ENCODE assay signal across 23 cellular contexts in genomic region chr11:130728185-130729160, GRCh38.
DNase-seq lines count a peak whose midpoint lies in the region; ATAC-seq and TF ChIP-seq lines count a peak whose summit lies in the region.
"Had no signal": no experiment of that assay in that cellular context is flagged by ENCODE, and none has a peak within 500 bp of the region (broad histone marks: within the 10 kb centered on the region; RNA-seq: fewer than 3 reads in every experiment).

No MANE protein-coding gene starts in this region.

- H3K27ac Mint-ChIP-seq in MCF 10A (ENCODE audit: low read depth, unreplicated experiment) (no peak overlapping the region), nephron (peak overlapping the region; percentile 45 to 66 (median 55))
- H3K27ac Mint-ChIP-seq: activated naive CD8-positive, alpha-beta T cell treated with anti-CD3 and anti-CD28 coated beads, Interleukin-2, amount 50 U/mL, for 24 hours; activated T-cell treated with anti-CD3 and anti-CD28 coated beads, Interleukin-2, amount 50 U/mL, for 24 hours; H9; naive thymus-derived CD8-positive, alpha-beta T cell; stimulated activated effector memory CD8-positive, alpha-beta T cell treated with anti-CD3 and anti-CD28 coated beads, Interleukin-12 subunit alpha, Interleukin-12 subunit beta, amount 100 ng/mL, for 72 hours had no signal

- intact Hi-C loops in MCF 10A (cut with micrococcal nuclease) = no loop called here
- intact Hi-C loops in left colon (cut with DNase I, micrococcal nuclease) = no loop called here

- TF ChIP-seq CTCF in MCF 10A (IDR thresholded peaks at IDR 0.05; ENCODE audit: unreplicated experiment) = no peak
- TF ChIP-seq CTCF in nephron (IDR thresholded peaks at IDR 0.05; ENCODE audit: unreplicated experiment in 3 of 3) = no peak

- DNase-seq in DMS79 treated with DMSO at 0.1 percent for 48 hours (lab: John Stamatoyannopoulos, UW) = peak; percentile 49
- DNase-seq in NCI-H1105 treated with DMSO at 0.1 percent for 48 hours (lab: John Stamatoyannopoulos, UW) = peak; percentile 90
- DNase-seq in MCF 10A (ENCODE audit: unreplicated experiment) = peak; percentile 29
- no peak for DNase-seq in left colon
- DNase-seq in retina = no peak
- DNase-seq in left lobe of liver (ENCODE audit: low spot score) = no peak
- DNase-seq: activated CD4-positive, alpha-beta T cell treated with anti-CD3 and anti-CD28 coated beads for 48 hours; activated gamma-delta T cell; activated naive CD8-positive, alpha-beta T cell treated with anti-CD3 and anti-CD28 coated beads, Interleukin-2, amount 50 U/mL, for 24 hours; activated T-cell treated with anti-CD3 and anti-CD28 coated beads, Interleukin-2, amount 50 U/mL, for 24 hours; DND-41; H9; left lung; midbrain; naive thymus-derived CD8-positive, alpha-beta T cell; NCI-H146; NCI-H524 treated with DMSO at 0.1 percent for 48 hours; SK-N-SH; stimulated activated CD4-positive, alpha-beta T cell treated with anti-CD3 and anti-CD28 coated beads, Interleukin-4, amount 100 ng/mL, for 24 hours; substantia nigra; upper lobe of left lung had no signal

- ATAC-seq in left colon (no peak), left lobe of liver (no peak)
- ATAC-seq: activated naive CD8-positive, alpha-beta T cell treated with anti-CD3 and anti-CD28 coated beads, Interleukin-2, amount 50 U/mL, for 24 hours; naive thymus-derived CD8-positive, alpha-beta T cell; stimulated activated effector memory CD8-positive, alpha-beta T cell treated with anti-CD3 and anti-CD28 coated beads, Interleukin-12 subunit alpha, Interleukin-12 subunit beta, amount 100 ng/mL, for 72 hours had no signal

- H3K36me3 Mint-ChIP-seq in MCF 10A (ENCODE audit: insufficient read depth, unreplicated experiment) = no peaks in the 10 kb centered on the region
- peaks cover 25% of the 10 kb centered on the region for H3K36me3 Mint-ChIP-seq in nephron (ENCODE audit: low read depth)
- H3K36me3 Mint-ChIP-seq: stimulated activated effector memory CD8-positive, alpha-beta T cell treated with anti-CD3 and anti-CD28 coated beads, Interleukin-12 subunit alpha, Interleukin-12 subunit beta, amount 100 ng/mL, for 72 hours had no signal

- POLR2A ChIA-PET in MCF 10A (lab: Yijun Ruan, JAX) = no interaction called here

- H3K4me1 Mint-ChIP-seq in MCF 10A (ENCODE audit: insufficient read depth, unreplicated experiment) (peaks cover 9% of the 10 kb centered on the region), nephron (peaks cover 40% of the 10 kb centered on the region)
- H3K4me1 Mint-ChIP-seq: activated naive CD8-positive, alpha-beta T cell treated with anti-CD3 and anti-CD28 coated beads, Interleukin-2, amount 50 U/mL, for 24 hours; naive thymus-derived CD8-positive, alpha-beta T cell; stimulated activated effector memory CD8-positive, alpha-beta T cell treated with anti-CD3 and anti-CD28 coated beads, Interleukin-12 subunit alpha, Interleukin-12 subunit beta, amount 100 ng/mL, for 72 hours had no signal

- CTCF ChIA-PET in MCF 10A (lab: Yijun Ruan, JAX) = interaction anchor here (0.8 kb wide), 1 partner anchor 135 kb away, joined by 3 read pairs; no protein-coding TSS in a partner anchor

- H3K27me3 Mint-ChIP-seq in MCF 10A (ENCODE audit: insufficient read depth, unreplicated experiment) (no peaks in the 10 kb centered on the region), nephron (ENCODE audit: low read depth) (no peaks in the 10 kb centered on the region)

- no TSS peak for BruUV-seq in MCF 10A (replicated peaks; lab: Mats Ljungman, UMichigan)

- peaks cover 13% of the 10 kb centered on the region for H3K9me3 Mint-ChIP-seq in MCF 10A (ENCODE audit: unreplicated experiment)
- peaks cover 35% of the 10 kb centered on the region for H3K9me3 Mint-ChIP-seq in nephron

- H3K4me3 Mint-ChIP-seq in MCF 10A (ENCODE audit: unreplicated experiment) (no peak overlapping the region), nephron (peak overlapping the region in 1 of 3 experiments; percentile 21)
- H3K4me3 Mint-ChIP-seq: activated naive CD8-positive, alpha-beta T cell treated with anti-CD3 and anti-CD28 coated beads, Interleukin-2, amount 50 U/mL, for 24 hours; activated T-cell treated with anti-CD3 and anti-CD28 coated beads, Interleukin-2, amount 50 U/mL, for 24 hours; H9; naive thymus-derived CD8-positive, alpha-beta T cell; stimulated activated effector memory CD8-positive, alpha-beta T cell treated with anti-CD3 and anti-CD28 coated beads, Interleukin-12 subunit alpha, Interleukin-12 subunit beta, amount 100 ng/mL, for 72 hours had no signal

Comparison
In these comparisons a context has a peak if more than half of its experiments do, and no peak if none do; other contexts are left out.
1. DNase-seq: peak in DMS79 treated with DMSO at 0.1 percent for 48 hours (single experiment), NCI-H1105 treated with DMSO at 0.1 percent for 48 hours (single experiment) and MCF 10A (single experiment); none in left colon (0 of 2), retina (single experiment) and left lobe of liver (single experiment).